18 cellular contexts compared by ENCODE assay signal in genomic region chr10:113129117-113129516, GRCh38.
DNase-seq lines count a peak whose midpoint lies in the region; ATAC-seq, FAIRE-seq and TF ChIP-seq lines count a peak whose summit lies in the region.
"Had no signal": no experiment of that assay in that cellular context is flagged by ENCODE, and none has a peak within 500 bp of the region (broad histone marks: within the 10 kb centered on the region; RNA-seq: fewer than 3 reads in every experiment).

No MANE protein-coding gene starts in this region.

- H4K20me1 ChIP-seq in osteoblast (ENCODE audit: insufficient read depth, low read length) = peaks cover 41% of the 10 kb centered on the region

- peak overlapping the region; percentile 19; the same call in 1 of the 3 replicates for H3K4me2 ChIP-seq in A549
- peak overlapping the region; percentile 13 for H3K4me2 ChIP-seq in osteoblast (ENCODE audit: insufficient read depth, low read length)

- no TSS peak for BruUV-seq in Panc1 (replicated peaks; lab: Mats Ljungman, UMichigan)

- H3K27ac ChIP-seq in A549 = peak overlapping the region; percentile 73 to 90; a peak in 5 of 6 replicates
- peak overlapping the region; percentile 62 for H3K27ac ChIP-seq in Panc1 (ENCODE audit: low read length)
- no peak overlapping the region for H3K27ac ChIP-seq in osteoblast (ENCODE audit: low read depth, low read length)
- peak overlapping the region in 1 of 2 donors; percentile 2 for H3K27ac ChIP-seq in tibial artery
- H3K27ac ChIP-seq: cardiac muscle cell, upper lobe of right lung had no signal

- no peak for FAIRE-seq in A549 (lab: Jason Lieb, UNC)

- H3K27me3 Mint-ChIP-seq in activated T-helper 17 cell treated with anti-CD3 and anti-CD28 coated beads, Interleukin-2, amount 50 U/mL, for 72 hours = peaks cover 44% of the 10 kb centered on the region

- no peak for TF ChIP-seq CTCF in A549 (IDR thresholded peaks at IDR 0.05)
- TF ChIP-seq CTCF in Panc1 (IDR thresholded peaks at IDR 0.05) = no peak
- TF ChIP-seq CTCF in fibroblast of the aortic adventitia (IDR thresholded peaks at IDR 0.05; ENCODE audit: insufficient read depth, low read length) = no peak
- TF ChIP-seq CTCF in osteoblast (IDR thresholded peaks at IDR 0.05; ENCODE audit: extremely low read depth, low read depth, low read length) = no peak
- TF ChIP-seq CTCF in tibial artery (IDR thresholded peaks at IDR 0.05) = no peak

- H3K27me3 ChIP-seq in Panc1 (ENCODE audit: control insufficient read depth, insufficient read depth, low read length) (no peaks in the 10 kb centered on the region), osteoblast (ENCODE audit: insufficient read depth, low read length) (no peaks in the 10 kb centered on the region), tibial artery (no peaks in the 10 kb centered on the region)
- H3K27me3 ChIP-seq: cardiac muscle cell, gastroesophageal sphincter, upper lobe of right lung had no signal

- H3K9me3 Mint-ChIP-seq in activated T-helper 17 cell treated with anti-CD3 and anti-CD28 coated beads, Interleukin-2, amount 50 U/mL, for 72 hours = no peaks in the 10 kb centered on the region
- H3K9me3 Mint-ChIP-seq: activated CD4-positive, alpha-beta memory T cell treated with anti-CD3 and anti-CD28 coated beads, Interleukin-2, amount 10 ng/mL, durations not matched to agents 7 days and 5 days; activated naive CD8-positive, alpha-beta T cell treated with anti-CD3 and anti-CD28 coated beads, Interleukin-2, amount 10 ng/mL, durations not matched to agents 7 days and 5 days; CD8-positive, alpha-beta T cell; memory B cell had no signal

- intact Hi-C loops in Panc1 (cut with micrococcal nuclease; ENCODE audit: unreplicated experiment) = loop anchor here (10.0 kb wide), 1 partner anchor 564 kb away; no protein-coding TSS in a partner anchor
- intact Hi-C loops in tibial artery (cut with DNase I; ENCODE audit: low total_unique reads) = loop anchor here (5.0 to 10.0 kb wide), 3 partner anchors 164 to 564 kb away; no protein-coding TSS in a partner anchor

- H3K4me1 ChIP-seq in A549 (peaks cover 79% of the 10 kb centered on the region), Panc1 (ENCODE audit: control insufficient read depth, insufficient read depth, low read length) (peaks cover 47% of the 10 kb centered on the region), osteoblast (ENCODE audit: insufficient read depth, low read length) (peaks cover 24% of the 10 kb centered on the region), tibial artery (peaks cover 0 to 77% (median 25%) of the 10 kb centered on the region in 4 donors)

- H3K36me3 Mint-ChIP-seq in activated T-helper 17 cell treated with anti-CD3 and anti-CD28 coated beads, Interleukin-2, amount 50 U/mL, for 72 hours (ENCODE audit: low read depth) = no peaks in the 10 kb centered on the region
- H3K36me3 Mint-ChIP-seq: activated naive CD8-positive, alpha-beta T cell treated with anti-CD3 and anti-CD28 coated beads, Interleukin-2, amount 10 ng/mL, durations not matched to agents 7 days and 5 days; CD8-positive, alpha-beta T cell; memory B cell had no signal

- H3K4me3 Mint-ChIP-seq in activated T-helper 17 cell treated with anti-CD3 and anti-CD28 coated beads, Interleukin-2, amount 50 U/mL, for 72 hours = no peak overlapping the region
- H3K4me3 Mint-ChIP-seq: activated CD4-positive, alpha-beta memory T cell treated with anti-CD3 and anti-CD28 coated beads, Interleukin-2, amount 10 ng/mL, durations not matched to agents 7 days and 5 days; activated naive CD8-positive, alpha-beta T cell treated with anti-CD3 and anti-CD28 coated beads, Interleukin-2, amount 10 ng/mL, durations not matched to agents 7 days and 5 days; CD8-positive, alpha-beta T cell; memory B cell had no signal

- H3K36me3 ChIP-seq in Panc1 (ENCODE audit: control insufficient read depth, insufficient read depth, low read length) (no peaks in the 10 kb centered on the region), osteoblast (ENCODE audit: insufficient read depth, low read length) (no peaks in the 10 kb centered on the region), tibial artery (no peaks in the 10 kb centered on the region)
- H3K36me3 ChIP-seq: cardiac muscle cell, gastroesophageal sphincter, upper lobe of right lung had no signal

- ATAC-seq in A549 (no peak), Panc1 (no peak)
- no peak for ATAC-seq in activated T-helper 17 cell treated with anti-CD3 and anti-CD28 coated beads, Interleukin-2, amount 50 U/mL, for 72 hours (replicated peaks)
- ATAC-seq: CD8-positive, alpha-beta T cell; gastroesophageal sphincter; upper lobe of right lung had no signal

- no peaks in the 10 kb centered on the region for H3K9me3 ChIP-seq in A549
- H3K9me3 ChIP-seq in Panc1 (ENCODE audit: control insufficient read depth, insufficient read depth, low read depth, low read length) = no peaks in the 10 kb centered on the region
- no peaks in the 10 kb centered on the region for H3K9me3 ChIP-seq in osteoblast (ENCODE audit: low read depth, low read length)
- H3K9me3 ChIP-seq in tibial artery = no peaks in the 10 kb centered on the region
- H3K9me3 ChIP-seq: gastroesophageal sphincter, upper lobe of right lung had no signal

- POLR2A ChIA-PET in A549 (lab: Yijun Ruan, JAX) = interaction anchor here (0.9 kb wide), 1 partner anchor 56 kb away, joined by 5 read pairs; no protein-coding TSS in a partner anchor
- POLR2A ChIA-PET in Panc1 (lab: Charles Lee) = no interaction called here

- H3K79me2 ChIP-seq in osteoblast (ENCODE audit: insufficient read depth, low read length) = peaks cover 10% of the 10 kb centered on the region

- H3K4me3 ChIP-seq in A549 (no peak overlapping the region), Panc1 (ENCODE audit: low read depth in 2 of 2, low read length in 2 of 2) (no peak overlapping the region), fibroblast of the aortic adventitia (ENCODE audit: low read depth, low read length) (peak overlapping the region; percentile 32), osteoblast (ENCODE audit: insufficient read depth, low read length) (no peak overlapping the region), tibial artery (no peak overlapping the region)
- H3K4me3 ChIP-seq: cardiac muscle cell, gastroesophageal sphincter, upper lobe of right lung had no signal

- H2AFZ ChIP-seq in osteoblast (ENCODE audit: low read length) = no peak overlapping the region

- H3K27ac Mint-ChIP-seq in activated T-helper 17 cell treated with anti-CD3 and anti-CD28 coated beads, Interleukin-2, amount 50 U/mL, for 72 hours = no peak overlapping the region
- H3K27ac Mint-ChIP-seq: activated CD4-positive, alpha-beta memory T cell treated with anti-CD3 and anti-CD28 coated beads, Interleukin-2, amount 10 ng/mL, durations not matched to agents 7 days and 5 days; activated naive CD8-positive, alpha-beta T cell treated with anti-CD3 and anti-CD28 coated beads, Interleukin-2, amount 10 ng/mL, durations not matched to agents 7 days and 5 days; CD8-positive, alpha-beta T cell; memory B cell had no signal

- in situ Hi-C loops in Panc1 (cut with HindIII; ENCODE audit: low pct_unique_long_range_greater_than_20kb, low sequenced_read_pairs) = no loop called here

- DNase-seq in A549 (ENCODE audit: low read depth in 1 of 2, low spot score in 1 of 2) (no peak), Panc1 (ENCODE audit: low read depth, low spot score) (no peak), fibroblast of the aortic adventitia (ENCODE audit: low read depth) (no peak), osteoblast (ENCODE audit: insufficient read length, low spot score, missing footprints) (no peak), tibial artery (no peak), OCI-M2 (lab: John Stamatoyannopoulos, UW; ENCODE audit: unreplicated experiment) (no peak), MV-4-11 (lab: John Stamatoyannopoulos, UW) (no peak)
- DNase-seq: ACHN; activated CD4-positive, alpha-beta memory T cell treated with anti-CD3 and anti-CD28 coated beads, Interleukin-2, amount 10 ng/mL, durations not matched to agents 7 days and 5 days; activated naive CD8-positive, alpha-beta T cell treated with anti-CD3 and anti-CD28 coated beads, Interleukin-2, amount 10 ng/mL, durations not matched to agents 7 days and 5 days; CD8-positive, alpha-beta T cell; NCI-H774; RPMI8226; upper lobe of right lung had no signal

- CTCF ChIA-PET in A549 (lab: Yijun Ruan, JAX) = interaction anchor here (1.2 to 1.9 kb wide), 4 partner anchors 55 to 564 kb away, joined by 3 to 7 read pairs (median 4); no protein-coding TSS in a partner anchor
- CTCF ChIA-PET in Panc1 (lab: Charles Lee) = no interaction called here

- TF ChIP-seq RAD21 in A549 (conservative IDR thresholded peaks at IDR 0.05 in 1 of 2, IDR thresholded peaks at IDR 0.05 in 1 of 2) = no peak

- 85% methylated on average over 7 of the region's 7 CpGs for WGBS in A549 (ENCODE audit: missing lambda C conversion rate)

- no peak for TF ChIP-seq EP300 in A549 (IDR thresholded peaks at IDR 0.05)

- H3K4me1 Mint-ChIP-seq in activated T-helper 17 cell treated with anti-CD3 and anti-CD28 coated beads, Interleukin-2, amount 50 U/mL, for 72 hours = no peaks in the 10 kb centered on the region
- H3K4me1 Mint-ChIP-seq: memory B cell had no signal

- TF ChIP-seq POLR2A in A549 (IDR thresholded peaks at IDR 0.05; ENCODE audit: low read length) = no peak

TF ChIP-seq in A549, 52 proteins besides CTCF, POLR2A, EP300 and RAD21 (continues in another document):
- TF ChIP-seq NFE2L2 (conservative IDR thresholded peaks at IDR 0.05; ENCODE audit: low read length) = no peak
- TF ChIP-seq JUN (IDR thresholded peaks at IDR 0.05) = no peak
- TF ChIP-seq, protein P1, sequence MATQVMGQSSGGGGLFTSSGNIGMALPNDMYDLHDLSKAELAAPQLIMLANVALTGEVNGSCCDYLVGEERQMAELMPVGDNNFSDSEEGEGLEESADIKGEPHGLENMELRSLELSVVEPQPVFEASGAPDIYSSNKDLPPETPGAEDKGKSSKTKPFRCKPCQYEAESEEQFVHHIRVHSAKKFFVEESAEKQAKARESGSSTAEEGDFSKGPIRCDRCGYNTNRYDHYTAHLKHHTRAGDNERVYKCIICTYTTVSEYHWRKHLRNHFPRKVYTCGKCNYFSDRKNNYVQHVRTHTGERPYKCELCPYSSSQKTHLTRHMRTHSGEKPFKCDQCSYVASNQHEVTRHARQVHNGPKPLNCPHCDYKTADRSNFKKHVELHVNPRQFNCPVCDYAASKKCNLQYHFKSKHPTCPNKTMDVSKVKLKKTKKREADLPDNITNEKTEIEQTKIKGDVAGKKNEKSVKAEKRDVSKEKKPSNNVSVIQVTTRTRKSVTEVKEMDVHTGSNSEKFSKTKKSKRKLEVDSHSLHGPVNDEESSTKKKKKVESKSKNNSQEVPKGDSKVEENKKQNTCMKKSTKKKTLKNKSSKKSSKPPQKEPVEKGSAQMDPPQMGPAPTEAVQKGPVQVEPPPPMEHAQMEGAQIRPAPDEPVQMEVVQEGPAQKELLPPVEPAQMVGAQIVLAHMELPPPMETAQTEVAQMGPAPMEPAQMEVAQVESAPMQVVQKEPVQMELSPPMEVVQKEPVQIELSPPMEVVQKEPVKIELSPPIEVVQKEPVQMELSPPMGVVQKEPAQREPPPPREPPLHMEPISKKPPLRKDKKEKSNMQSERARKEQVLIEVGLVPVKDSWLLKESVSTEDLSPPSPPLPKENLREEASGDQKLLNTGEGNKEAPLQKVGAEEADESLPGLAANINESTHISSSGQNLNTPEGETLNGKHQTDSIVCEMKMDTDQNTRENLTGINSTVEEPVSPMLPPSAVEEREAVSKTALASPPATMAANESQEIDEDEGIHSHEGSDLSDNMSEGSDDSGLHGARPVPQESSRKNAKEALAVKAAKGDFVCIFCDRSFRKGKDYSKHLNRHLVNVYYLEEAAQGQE (IDR thresholded peaks at IDR 0.05) = no peak
